16 cellular contexts compared by ENCODE assay signal in the genomic region with DNA sequence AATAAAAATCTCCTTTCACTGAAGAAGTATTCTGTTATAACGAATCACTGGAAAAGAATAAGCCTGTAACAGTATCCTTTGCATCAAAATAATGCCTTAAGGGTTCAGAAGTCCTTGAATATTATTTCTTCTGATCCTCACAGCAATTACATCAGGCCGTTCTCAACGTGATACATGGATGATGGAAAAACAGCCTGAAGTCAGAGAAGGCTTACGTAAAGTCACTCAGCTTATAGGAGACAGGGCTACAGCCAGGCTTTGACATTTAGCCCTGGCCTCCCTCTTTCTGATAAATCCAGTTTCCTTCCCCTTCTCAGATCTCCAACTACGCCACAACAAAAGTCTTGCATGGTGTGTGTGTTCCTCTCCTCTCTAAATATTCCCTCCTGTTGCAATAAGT.
"Had no signal": no experiment of that assay in that cellular context is flagged by ENCODE, and none has a peak within 500 bp of the region (broad histone marks: within the 10 kb centered on the region; RNA-seq: fewer than 3 reads in every experiment).

No MANE protein-coding gene starts in this region.

- DNase-seq: activated CD4-positive, alpha-beta T cell treated with anti-CD3 and anti-CD28 coated beads, Interleukin-2, amount 50 U/mL, for 4 hours; activated effector memory CD4-positive, alpha-beta T cell treated with anti-CD3 and anti-CD28 coated beads, Interleukin-2, amount 50 U/mL, for 16 hours; activated T-cell treated with anti-CD3 and anti-CD28 coated beads, Interleukin-2, amount 50 U/mL, for 72 hours; adrenal gland; cerebellar nuclear complex; effector CD4-positive, alpha-beta T cell; esophagus squamous epithelium; mesenchymal stem cell; naive thymus-derived CD8-positive, alpha-beta T cell; spleen; stimulated activated CD4-positive, alpha-beta T cell treated with anti-CD3 and anti-CD28 coated beads, Interleukin-4, amount 100 ng/mL, for 4 hours; T-cell; T1000; upper lobe of right lung had no signal

- H3K27me3 Mint-ChIP-seq: activated naive CD4-positive, alpha-beta T cell treated with anti-CD3 and anti-CD28 coated beads, Interleukin-2, amount 50 U/mL, for 24 hours; naive thymus-derived CD8-positive, alpha-beta T cell; stimulated activated memory B cell treated with anti-CD40 and anti-IgM and Interleukin-4, amounts not matched to agents 10 μg/mL and 1 μg/mL and 100 μg/mL, for 72 hours; T-cell had no signal

- H3K4me3 Mint-ChIP-seq: activated naive CD4-positive, alpha-beta T cell treated with anti-CD3 and anti-CD28 coated beads, Interleukin-2, amount 50 U/mL, for 24 hours; activated T-cell treated with anti-CD3 and anti-CD28 coated beads, Interleukin-2, amount 50 U/mL, for 72 hours; stimulated activated memory B cell treated with anti-CD40 and anti-IgM and Interleukin-4, amounts not matched to agents 10 μg/mL and 1 μg/mL and 100 μg/mL, for 72 hours; T-cell had no signal

- H3K9me3 Mint-ChIP-seq: activated naive CD4-positive, alpha-beta T cell treated with anti-CD3 and anti-CD28 coated beads, Interleukin-2, amount 50 U/mL, for 24 hours; stimulated activated memory B cell treated with anti-CD40 and anti-IgM and Interleukin-4, amounts not matched to agents 10 μg/mL and 1 μg/mL and 100 μg/mL, for 72 hours; T-cell had no signal

- H3K27ac Mint-ChIP-seq: activated naive CD4-positive, alpha-beta T cell treated with anti-CD3 and anti-CD28 coated beads, Interleukin-2, amount 50 U/mL, for 24 hours; activated T-cell treated with anti-CD3 and anti-CD28 coated beads, Interleukin-2, amount 50 U/mL, for 72 hours; stimulated activated memory B cell treated with anti-CD40 and anti-IgM and Interleukin-4, amounts not matched to agents 10 μg/mL and 1 μg/mL and 100 μg/mL, for 72 hours; T-cell had no signal

- H3K36me3 Mint-ChIP-seq: stimulated activated memory B cell treated with anti-CD40 and anti-IgM and Interleukin-4, amounts not matched to agents 10 μg/mL and 1 μg/mL and 100 μg/mL, for 72 hours; T-cell had no signal

- H3K4me1 Mint-ChIP-seq: stimulated activated memory B cell treated with anti-CD40 and anti-IgM and Interleukin-4, amounts not matched to agents 10 μg/mL and 1 μg/mL and 100 μg/mL, for 72 hours had no signal
